ENCODE assay signal across 8 cellular contexts in genomic region chr6:44002591-44003344, GRCh38.
DNase-seq lines count a peak whose midpoint lies in the region; ATAC-seq, FAIRE-seq and TF ChIP-seq lines count a peak whose summit lies in the region.

No MANE protein-coding gene starts in this region.

- no peak overlapping the region for H3K27ac ChIP-seq in SK-N-SH (ENCODE audit: low read depth in 2 of 2, low read length in 1 of 2)
- H3K27ac ChIP-seq in parathyroid adenoma, result no peak overlapping the region
- peak overlapping the region in 1 of 4 donors; percentile 9 for H3K27ac ChIP-seq in transverse colon

- no peaks in the 10 kb centered on the region for H3K9me2 ChIP-seq in SK-N-SH

- peak; percentile 72 for DNase-seq in SK-N-SH
- DNase-seq in NCI-H526 (lab: John Stamatoyannopoulos, UW), result peak; percentile 41 to 88
- DNase-seq in frontal cortex (ENCODE audit: low spot score in 2 of 2), result peak; percentile 45 to 70
- peak; percentile 70 for DNase-seq in transverse colon
- no peak for DNase-seq in RKO (ENCODE audit: low spot score)

- TF ChIP-seq POLR2A in transverse colon (IDR thresholded peaks at IDR 0.05), result no peak

- TF ChIP-seq EP300 in SK-N-SH (IDR thresholded peaks at IDR 0.05; ENCODE audit: borderline replicate concordance in 1 of 2, low read depth in 1 of 2, low read length in 1 of 2) (no peak), transverse colon (IDR thresholded peaks at IDR 0.05; ENCODE audit: low read depth) (no peak)

- no peak overlapping the region for H3K27ac Mint-ChIP-seq in activated T-helper 17 cell treated with anti-CD3 and anti-CD28 coated beads, Interleukin-2, amount 50 U/mL, for 72 hours

- no peak for TF ChIP-seq RAD21 in SK-N-SH (IDR thresholded peaks at IDR 0.05; ENCODE audit: low read length)

- H3K27me3 Mint-ChIP-seq in activated T-helper 17 cell treated with anti-CD3 and anti-CD28 coated beads, Interleukin-2, amount 50 U/mL, for 72 hours, result peaks cover 29% of the 10 kb centered on the region

- no peak overlapping the region for H2AFZ ChIP-seq in SK-N-SH (ENCODE audit: low read depth)
- H2AFZ ChIP-seq in parathyroid adenoma, result peak overlapping the region; percentile 75

- no peak for ATAC-seq in SK-N-SH treated with all-trans-retinoic acid at 6 μM for 48 hours
- peak; percentile 71 for ATAC-seq in activated T-helper 17 cell treated with anti-CD3 and anti-CD28 coated beads, Interleukin-2, amount 50 U/mL, for 72 hours (replicated peaks)

- H3K4me3 ChIP-seq in SK-N-SH (ENCODE audit: low read depth in 2 of 2, low read length in 1 of 2) (no peak overlapping the region), parathyroid adenoma (ENCODE audit: low read depth, low read length) (peak overlapping the region; percentile 49), transverse colon (peak overlapping the region in 3 of 4 donors; percentile 9 to 43 (median 32))

- no peaks in the 10 kb centered on the region for H3K4me1 Mint-ChIP-seq in activated T-helper 17 cell treated with anti-CD3 and anti-CD28 coated beads, Interleukin-2, amount 50 U/mL, for 72 hours

- in situ Hi-C loops in transverse colon (cut with MboI; ENCODE audit: low pct_ligation_motif_present in 1 of 4, low pct_unique_long_range_greater_than_20kb in 1 of 4, low sequenced_read_pairs in 3 of 4), result no loop called here

- H3K4me1 ChIP-seq in SK-N-SH (ENCODE audit: control insufficient read depth in 1 of 2, insufficient read depth in 2 of 2, low read depth in 1 of 2, low read length in 1 of 2), result peaks cover 11 to 39% of the 10 kb centered on the region in 2 experiments; a peak in 3 of 4 replicates
- peaks cover 2% of the 10 kb centered on the region for H3K4me1 ChIP-seq in parathyroid adenoma
- H3K4me1 ChIP-seq in transverse colon, result peaks cover 3 to 25% (median 13%) of the 10 kb centered on the region in 4 donors

- H3K36me3 ChIP-seq in SK-N-SH (replicated peaks in 1 of 2; ENCODE audit: control insufficient read depth in 1 of 2, insufficient read depth in 2 of 2, low read length in 1 of 2), result no peaks in the 10 kb centered on the region
- no peaks in the 10 kb centered on the region for H3K36me3 ChIP-seq in parathyroid adenoma (ENCODE audit: control insufficient read depth, insufficient read depth, low read length)
- no peaks in the 10 kb centered on the region for H3K36me3 ChIP-seq in transverse colon

- FAIRE-seq in frontal cortex (lab: Jason Lieb, UNC), result no peak

- POLR2A ChIA-PET in SK-N-SH (lab: Yijun Ruan, JAX), result interaction anchor here (1.3 to 1.4 kb wide), 2 partner anchors 12 to 61 kb away, joined by 3 read pairs; no protein-coding TSS in a partner anchor

- CTCF ChIA-PET in SK-N-SH (lab: Yijun Ruan, JAX), result interaction anchor here (1.3 to 3.5 kb wide), 5 partner anchors 8 to 146 kb away, joined by 3 to 20 read pairs (median 5); no protein-coding TSS in a partner anchor

- H3K79me2 ChIP-seq in SK-N-SH (ENCODE audit: insufficient read depth) (no peaks in the 10 kb centered on the region), parathyroid adenoma (no peaks in the 10 kb centered on the region)

- no peak for TF ChIP-seq CTCF in SK-N-SH (IDR thresholded peaks at IDR 0.05)
- TF ChIP-seq CTCF in parathyroid adenoma (IDR thresholded peaks at IDR 0.05), result no peak
- no peak for TF ChIP-seq CTCF in transverse colon (IDR thresholded peaks at IDR 0.05)

- intact Hi-C loops in transverse colon (cut with DNase I; ENCODE audit: low total_unique reads), result no loop called here

- H3K9me3 Mint-ChIP-seq in activated T-helper 17 cell treated with anti-CD3 and anti-CD28 coated beads, Interleukin-2, amount 50 U/mL, for 72 hours, result no peaks in the 10 kb centered on the region

- H3F3A ChIP-seq in SK-N-SH (replicated peaks; ENCODE audit: insufficient read depth), result no peaks in the 10 kb centered on the region

- no peaks in the 10 kb centered on the region for H3K36me3 Mint-ChIP-seq in activated T-helper 17 cell treated with anti-CD3 and anti-CD28 coated beads, Interleukin-2, amount 50 U/mL, for 72 hours (ENCODE audit: low read depth)

- H4K20me1 ChIP-seq in SK-N-SH (ENCODE audit: insufficient read depth), result no peaks in the 10 kb centered on the region

- H3K4me3 Mint-ChIP-seq in activated T-helper 17 cell treated with anti-CD3 and anti-CD28 coated beads, Interleukin-2, amount 50 U/mL, for 72 hours, result peak overlapping the region; percentile 60

- H3K27me3 ChIP-seq in SK-N-SH (ENCODE audit: insufficient read depth) (no peaks in the 10 kb centered on the region), parathyroid adenoma (ENCODE audit: control insufficient read depth, insufficient read depth, low read length) (no peaks in the 10 kb centered on the region), transverse colon (peaks cover 29% of the 10 kb centered on the region)

- H3K9me3 ChIP-seq in SK-N-SH (no peaks in the 10 kb centered on the region), parathyroid adenoma (ENCODE audit: control insufficient read depth, low read length) (no peaks in the 10 kb centered on the region), transverse colon (no peaks in the 10 kb centered on the region)

- H3K4me2 ChIP-seq in SK-N-SH (no peak overlapping the region), parathyroid adenoma (ENCODE audit: low read length) (peak overlapping the region; percentile 82)

- H3K9ac ChIP-seq in SK-N-SH (no peak overlapping the region), parathyroid adenoma (no peak overlapping the region)

- WGBS in SK-N-SH (ENCODE audit: low lambda C conversion rate), result 61% methylated on average over 50 of the region's 76 CpGs
- WGBS in transverse colon (ENCODE audit: low coverage in 1 of 2), 2 donors, result 4% methylated on average over 35 of the region's 76 CpGs; no CpG with 5 or more reads in 1 of the 2 donors

TF ChIP-seq in SK-N-SH, 30 proteins besides CTCF, POLR2A, EP300 and RAD21:
- TF ChIP-seq FOXM1 (IDR thresholded peaks at IDR 0.05; ENCODE audit: low read depth) (no peak), FOSL2 (IDR thresholded peaks at IDR 0.05; ENCODE audit: borderline replicate concordance, low read depth) (no peak), TAF1 (IDR thresholded peaks at IDR 0.05; ENCODE audit: borderline replicate concordance, low read depth, low read length) (no peak), SIN3A (IDR thresholded peaks at IDR 0.05; ENCODE audit: borderline replicate concordance, low read depth, low read length) (no peak), NRF1 (IDR thresholded peaks at IDR 0.05; ENCODE audit: low read depth, low read length) (no peak), USF2 (IDR thresholded peaks at IDR 0.05; ENCODE audit: borderline replicate concordance, low read depth, low read length) (no peak)

TF ChIP-seq in SK-N-SH treated with all-trans-retinoic acid at 6 μM for 48 hours, 23 proteins besides CTCF, POLR2A, EP300 and RAD21 (continues in another document):
- TF ChIP-seq TSHZ2 (CRISPR knock-in tag; IDR thresholded peaks at IDR 0.05) (no peak), CSDC2 (CRISPR knock-in tag; IDR thresholded peaks at IDR 0.05) (no peak), BACH2 (CRISPR knock-in tag; IDR thresholded peaks at IDR 0.05; ENCODE audit: borderline replicate concordance) (no peak), CREB5 (CRISPR knock-in tag; IDR thresholded peaks at IDR 0.05; ENCODE audit: low read depth) (no peak), TCF4 (CRISPR knock-in tag; IDR thresholded peaks at IDR 0.05; ENCODE audit: borderline replicate concordance) (no peak), SNAI2 (CRISPR knock-in tag; IDR thresholded peaks at IDR 0.05) (no peak), ZNF565 (CRISPR knock-in tag; conservative IDR thresholded peaks at IDR 0.05; ENCODE audit: low read depth) (no peak)

Comparison
In these comparisons a context has a peak if more than half of its experiments do, and no peak if none do; other contexts are left out.
1. H3K4me3 ChIP-seq: peak in parathyroid adenoma (single experiment) and transverse colon (3 of 4); none in SK-N-SH (0 of 2).